ENCODE assay signal across 8 cellular contexts in the genomic region with DNA sequence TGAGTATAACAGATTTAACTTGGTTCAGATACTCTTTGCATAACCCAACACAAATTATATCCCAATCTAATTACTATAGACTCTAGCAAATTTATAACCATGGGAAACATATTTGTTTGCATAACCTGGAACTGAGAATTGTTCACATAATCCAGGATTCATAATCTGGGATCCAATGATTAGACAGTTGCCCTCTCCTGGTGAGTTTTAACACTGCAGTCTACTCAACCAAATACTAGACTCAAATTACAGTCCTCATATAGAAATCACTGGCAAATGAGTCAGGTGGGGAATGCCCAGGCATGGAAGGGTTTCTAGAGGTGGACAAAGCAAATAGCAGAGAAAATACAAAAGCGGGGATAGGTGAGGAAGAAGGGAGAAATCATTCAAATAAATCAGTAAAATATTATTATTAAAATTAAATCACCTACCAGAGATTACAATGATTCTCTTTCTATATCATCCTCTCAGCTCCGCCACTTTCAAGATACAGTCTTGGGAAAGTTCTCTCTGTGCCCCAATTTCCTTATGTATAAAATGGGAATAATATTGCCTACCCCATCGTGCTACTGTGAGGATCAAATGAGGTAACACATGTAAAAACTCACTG. TPM values are rescaled to one million over a fixed set of nuclear protein-coding genes. Genes with fewer than 3 reads are reported as not detected.
DNase-seq lines count a peak whose midpoint lies in the region; ATAC-seq, FAIRE-seq and TF ChIP-seq lines count a peak whose summit lies in the region.

No MANE protein-coding gene starts in this region.

- no peak overlapping the region for H3K27ac ChIP-seq in HEK293 (ENCODE audit: extremely low read depth, low read depth, low read length)
- no peak overlapping the region for H3K27ac ChIP-seq in K562 (ENCODE audit: extremely low read depth, low read depth, low read length)
- H3K27ac ChIP-seq in testis, result no peak overlapping the region

- no peaks in the 10 kb centered on the region for H3K79me2 ChIP-seq in K562 (ENCODE audit: control insufficient read depth, insufficient read depth, low read length)

- intact Hi-C loops in K562 (cut with micrococcal nuclease) (no loop called here), testis (cut with DNase I; ENCODE audit: low total_unique reads) (no loop called here)

- TF ChIP-seq EP300 in K562 (IDR thresholded peaks at IDR 0.05; ENCODE audit: low read length), result no peak

- CTCF ChIA-PET in HEK293 (lab: Yijun Ruan, JAX), result interaction anchor here (0.6 to 1.1 kb wide), 5 partner anchors 15 to 1769 kb away, joined by 3 to 4 read pairs (median 4); no protein-coding TSS in a partner anchor
- CTCF ChIA-PET in K562 (lab: Yijun Ruan, JAX; ENCODE audit: low intra/inter-chr PET ratio), result interaction anchor here (1.2 kb wide), 1 partner anchor 87 kb away, joined by 4 read pairs; no protein-coding TSS in a partner anchor

- DNase-seq in NCI-H446 (lab: John Stamatoyannopoulos, UW) (peak; percentile 24 to 45), NCI-H446 treated with DMSO at 0.1 percent for 48 hours (lab: John Stamatoyannopoulos, UW) (no peak), NCI-H748 treated with DMSO at 0.1 percent for 48 hours (lab: John Stamatoyannopoulos, UW) (peak; percentile 44), K562 (ENCODE audit: extremely low read depth in 1 of 4, low spot score in 3 of 4) (peak; percentile 22 to 39 (median 33)), kidney epithelial cell (ENCODE audit: low read depth) (peak; percentile 38), testis (peak; percentile 39)

- H3K4me3 ChIP-seq in HEK293 (ENCODE audit: low read depth, low read length) (no peak overlapping the region), K562 (no peak overlapping the region), kidney epithelial cell (ENCODE audit: low read depth, low read length) (no peak overlapping the region), testis (no peak overlapping the region)

- POLR2A ChIA-PET in HEK293 (lab: Yijun Ruan, JAX), result no interaction called here
- POLR2A ChIA-PET in K562 (lab: Yijun Ruan, JAX), result interaction anchor here (0.7 kb wide), 1 partner anchor 162 kb away, joined by 3 read pairs; no protein-coding TSS in a partner anchor

- H3K36me3 ChIP-seq in HEK293 (ENCODE audit: control insufficient read depth in 2 of 2, insufficient read depth in 1 of 2, low read length in 2 of 2) (no peaks in the 10 kb centered on the region; a peak in 1 of 3 replicates), K562 (ENCODE audit: control insufficient read depth, insufficient read depth, low read length) (no peaks in the 10 kb centered on the region), kidney epithelial cell (ENCODE audit: control insufficient read depth, insufficient read depth, low read length) (no peaks in the 10 kb centered on the region), testis (ENCODE audit: low read depth, missing control alignments) (no peaks in the 10 kb centered on the region)

- ATAC-seq in K562 (peak; percentile 72; the same call in 2 of the 3 replicates), HG03159 (IDR thresholded peaks at IDR 0.05; ENCODE audit: unreplicated experiment) (no peak)

- peak; percentile 15 to 46; a peak in 2 of 4 replicates for TF ChIP-seq RAD21 in K562 (CRISPR knock-in tag; conservative IDR thresholded peaks at IDR 0.05 in 1 of 2, IDR thresholded peaks at IDR 0.05 in 1 of 2)

- H2AFZ ChIP-seq in K562 (ENCODE audit: low read depth, low read length), result no peak overlapping the region

- no peaks in the 10 kb centered on the region for H4K20me1 ChIP-seq in K562 (replicated peaks; ENCODE audit: control insufficient read depth, insufficient read depth, low read length)

- WGBS in K562 (ENCODE audit: insufficient coverage, low coverage, missing lambda C conversion rate), result 31% methylated on average over 2 of the region's 3 CpGs
- WGBS in testis, 2 donors, result 87 to 92% methylated on average over 3 of the region's 3 CpGs

- in situ Hi-C loops in K562 (cut with MboI), result no loop called here

- peaks cover 24% of the 10 kb centered on the region; the same call in 1 of the 2 replicates for H3K4me1 ChIP-seq in HEK293 (ENCODE audit: control insufficient read depth, insufficient read depth, low read length)
- peaks cover 0 to 6% of the 10 kb centered on the region in 2 experiments; a peak in 2 of 5 replicates for H3K4me1 ChIP-seq in K562 (replicated peaks in 1 of 2; ENCODE audit: control insufficient read depth in 2 of 2, insufficient read depth in 2 of 2, low read length in 2 of 2)
- peaks cover 18% of the 10 kb centered on the region for H3K4me1 ChIP-seq in testis

- no peaks in the 10 kb centered on the region for H3K9me1 ChIP-seq in K562 (ENCODE audit: control insufficient read depth, insufficient read depth, low read length)

- H3K9ac ChIP-seq in K562 (ENCODE audit: insufficient read depth in 1 of 2, low read depth in 2 of 2, low read length in 2 of 2), result no peak overlapping the region

- no TSS peak for BruUV-seq in K562 (replicated peaks; lab: Mats Ljungman, UMichigan)

- TF ChIP-seq POLR2A in K562 (conservative IDR thresholded peaks at IDR 0.05) (no peak), testis (IDR thresholded peaks at IDR 0.05) (no peak)

- H3K4me2 ChIP-seq in K562 (ENCODE audit: insufficient read depth, low read length), result no peak overlapping the region

- H3K9me3 ChIP-seq in HEK293 (ENCODE audit: control insufficient read depth, insufficient read depth, low read depth, low read length) (no peaks in the 10 kb centered on the region), K562 (replicated peaks; ENCODE audit: control insufficient read depth, insufficient read depth, low read depth, low read length) (no peaks in the 10 kb centered on the region; the same call in 1 of the 2 replicates), testis (no peaks in the 10 kb centered on the region)

- peak; percentile 70 for FAIRE-seq in K562 (lab: Jason Lieb, UNC)

- H3K27me3 ChIP-seq in K562 (ENCODE audit: control insufficient read depth in 2 of 2, insufficient read depth in 2 of 2, low read length in 2 of 2) (no peaks in the 10 kb centered on the region), kidney epithelial cell (ENCODE audit: control insufficient read depth, insufficient read depth, low read length) (no peaks in the 10 kb centered on the region), testis (no peaks in the 10 kb centered on the region)

- no peak for TF ChIP-seq CTCF in HEK293 (tag by site-specific recombination; IDR thresholded peaks at IDR 0.05)
- peak; percentile 47 to 64 (median 55); a peak in 5 of 6 replicates for TF ChIP-seq CTCF in K562 (IDR thresholded peaks at IDR 0.05 in 2 of 3, conservative IDR thresholded peaks at IDR 0.05 in 1 of 3; ENCODE audit: insufficient read depth in 2 of 3, low read depth in 1 of 3, low read length in 3 of 3)
- peak; percentile 63 for TF ChIP-seq CTCF in kidney epithelial cell (IDR thresholded peaks at IDR 0.05; ENCODE audit: insufficient read depth, low read length, poor library complexity, severe bottlenecking)
- peak; percentile 58 to 75 (median 69) for TF ChIP-seq CTCF in testis (IDR thresholded peaks at IDR 0.05)

TF ChIP-seq in HEK293, 187 proteins besides CTCF, POLR2A, EP300 and RAD21 (continues in another document):
- TF ChIP-seq ZNF114 (tag by site-specific recombination; IDR thresholded peaks at IDR 0.05) (no peak), REPIN1 (tag by site-specific recombination; IDR thresholded peaks at IDR 0.05; ENCODE audit: low read depth) (no peak), ZEB2 (tag by site-specific recombination; IDR thresholded peaks at IDR 0.05) (no peak)

TF ChIP-seq in K562, 482 proteins besides CTCF, POLR2A, EP300 and RAD21:
- TF ChIP-seq, protein P1, sequence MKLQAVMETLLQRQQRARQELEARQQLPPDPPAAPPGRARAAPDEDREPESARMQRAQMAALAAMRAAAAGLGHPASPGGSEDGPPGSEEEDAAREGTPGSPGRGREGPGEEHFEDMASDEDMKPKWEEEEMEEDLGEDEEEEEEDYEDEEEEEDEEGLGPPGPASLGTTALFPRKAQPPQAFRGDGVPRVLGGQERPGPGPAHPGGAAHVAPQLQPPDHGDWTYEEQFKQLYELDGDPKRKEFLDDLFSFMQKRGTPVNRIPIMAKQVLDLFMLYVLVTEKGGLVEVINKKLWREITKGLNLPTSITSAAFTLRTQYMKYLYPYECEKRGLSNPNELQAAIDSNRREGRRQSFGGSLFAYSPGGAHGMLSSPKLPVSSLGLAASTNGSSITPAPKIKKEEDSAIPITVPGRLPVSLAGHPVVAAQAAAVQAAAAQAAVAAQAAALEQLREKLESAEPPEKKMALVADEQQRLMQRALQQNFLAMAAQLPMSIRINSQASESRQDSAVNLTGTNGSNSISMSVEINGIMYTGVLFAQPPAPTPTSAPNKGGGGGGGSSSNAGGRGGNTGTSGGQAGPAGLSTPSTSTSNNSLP (IDR thresholded peaks at IDR 0.05; ENCODE audit: borderline replicate concordance, low read depth, low read length), result peak; percentile 51; the same call in 1 of the 2 replicates
- TF ChIP-seq ZNF766 (CRISPR knock-in tag; conservative IDR thresholded peaks at IDR 0.05) (no peak), NR4A1 (CRISPR knock-in tag; IDR thresholded peaks at IDR 0.05) (no peak), NR4A1 (tag; IDR thresholded peaks at IDR 0.05) (no peak)

RNA-seq across cellular contexts. Expression of gene GCH1, which starts 9.4 kb away (rescaled TPM):
- total RNA-seq in K562 (2011; cell fraction: chromatin; rRNA removed; ENCODE audit: low replicate concordance), result 3.8 and 4.0 TPM in 2 replicates
- total RNA-seq in K562 (2011; cell fraction: nucleolus; rRNA removed), result 3.8 and 4.1 TPM in 2 replicates
- total RNA-seq in K562 (2011; cell fraction: nucleoplasm; rRNA removed), result 2.9 and 5.3 TPM in 2 replicates
- 5.4 and 6.8 TPM in 2 replicates for total RNA-seq in K562 (2014; rRNA removed)
- 6.5 and 7.9 TPM in 2 replicates for total RNA-seq in K562 (2014; rRNA removed; fragmentation: Illumina TruSeq; extraction: Trizol)
- 3.8 and 4.3 TPM in 2 replicates for total RNA-seq in K562 (2015; rRNA removed; fragmentation: Illumina TruSeq; extraction: Trizol)
- total RNA-seq in K562 (2021), result 7.6 and 7.9 TPM in 2 replicates
- polyA plus RNA-seq in K562 (2011; rRNA removed), result 10.3 and 13.1 TPM in 2 replicates
- polyA plus RNA-seq in K562 (2011; cell fraction: cytosol; rRNA removed), result 3.5 and 4.6 TPM in 2 replicates
- 2.3 and 2.4 TPM in 2 replicates for polyA plus RNA-seq in K562 (2011; cell fraction: nucleus; rRNA removed)
- polyA plus RNA-seq in K562 (2012), result 4.4 and 7.8 TPM in 2 replicates
- polyA plus RNA-seq in K562 (2014; fragmentation: Illumina TruSeq; extraction: Trizol), result 5.1 and 7.3 TPM in 2 replicates
- polyA plus RNA-seq in K562 (2014; fragmentation: Nextera tagmentation; extraction: Ambion mirVana), result 1 to 10 TPM; 3.9 to 4.6 TPM
- polyA plus RNA-seq in K562 (2014; rRNA removed), result 8.4 and 10.6 TPM in 2 replicates
- polyA minus RNA-seq in K562 (2011; rRNA and poly(A)+ RNA removed), result 6.1 and 6.6 TPM in 2 replicates
- polyA minus RNA-seq in K562 (2011; cell fraction: cytosol; rRNA and poly(A)+ RNA removed), result 2.9 and 3.7 TPM in 2 replicates
- 2.4 and 4.7 TPM in 2 replicates for polyA minus RNA-seq in K562 (2011; cell fraction: nucleus; rRNA and poly(A)+ RNA removed)
- 30.8 and 30.9 TPM in 2 replicates for total RNA-seq in kidney epithelial cell
- 10 to 100 TPM; 11.3 to 15.8 TPM for total RNA-seq in testis
- 8.8 TPM for polyA plus RNA-seq in testis (ENCODE audit: insufficient read depth, low read depth, low replicate concordance)
